Comparison of ENCODE assay signal across 17 cellular contexts in genomic region chr7:112271162-112271561, GRCh38.
DNase-seq lines count a peak whose midpoint lies in the region; ATAC-seq, FAIRE-seq and TF ChIP-seq lines count a peak whose summit lies in the region.
"Had no signal": no experiment of that assay in that cellular context is flagged by ENCODE, and none has a peak within 500 bp of the region (broad histone marks: within the 10 kb centered on the region; RNA-seq: fewer than 3 reads in every experiment).

No MANE protein-coding gene starts in this region.

- no peak for TF ChIP-seq POLR2A in GM12891 (IDR thresholded peaks at IDR 0.05; ENCODE audit: low read depth, low read length)

- POLR2A ChIA-PET in WTC11 (lab: Charles Lee): no interaction called here

- peaks cover 30% of the 10 kb centered on the region for H3K4me1 Mint-ChIP-seq in WTC11
- peaks cover 27% of the 10 kb centered on the region for H3K4me1 Mint-ChIP-seq in activated T-cell treated with anti-CD3 and anti-CD28 coated beads, Interleukin-2, amount 50 U/mL, for 24 hours (ENCODE audit: low read depth)

- ATAC-seq in WTC11: no peak
- ATAC-seq: T-cell had no signal

- CTCF ChIA-PET in WTC11 (lab: Charles Lee): no interaction called here

- FAIRE-seq in GM12891 (lab: Jason Lieb, UNC): no peak
- FAIRE-seq: HTR-8/SVneo had no signal

- no peak for TF ChIP-seq CTCF in WTC11 (IDR thresholded peaks at IDR 0.05)

- H3K4me3 Mint-ChIP-seq in WTC11: no peak overlapping the region
- H3K4me3 Mint-ChIP-seq in activated T-cell treated with anti-CD3 and anti-CD28 coated beads, Interleukin-2, amount 50 U/mL, for 24 hours: no peak overlapping the region
- H3K4me3 Mint-ChIP-seq: CD14-positive monocyte, T-cell had no signal

- DNase-seq in DMS153 treated with DMSO at 0.1 percent for 48 hours (lab: John Stamatoyannopoulos, UW; ENCODE audit: unreplicated experiment): peak; percentile 76
- DNase-seq in NCI-H1092 treated with DMSO at 0.1 percent for 48 hours (lab: John Stamatoyannopoulos, UW): peak; percentile 86
- peak; percentile 10 for DNase-seq in NCI-H345 treated with DMSO at 0.1 percent for 48 hours (lab: John Stamatoyannopoulos, UW; ENCODE audit: unreplicated experiment)
- peak; percentile 68 to 72 for DNase-seq in SHP77 (lab: John Stamatoyannopoulos, UW)
- no peak for DNase-seq in NCI-H1436 treated with DMSO at 0.1 percent for 48 hours (lab: John Stamatoyannopoulos, UW)
- DNase-seq in WTC11 (ENCODE audit: low spot score): no peak
- no peak for DNase-seq in activated T-cell treated with anti-CD3 and anti-CD28 coated beads, Interleukin-2, amount 50 U/mL, for 24 hours
- no peak for DNase-seq in GM12891 (ENCODE audit: insufficient read length, low spot score)
- DNase-seq: Calu3, EL, HCEC 1CT, MV-4-11, NCI-H446 treated with DMSO at 0.1 percent for 48 hours, T-cell, T1000 had no signal

- H3K9me3 Mint-ChIP-seq in WTC11: peaks cover 12% of the 10 kb centered on the region
- H3K9me3 Mint-ChIP-seq in activated T-cell treated with anti-CD3 and anti-CD28 coated beads, Interleukin-2, amount 50 U/mL, for 24 hours: no peaks in the 10 kb centered on the region
- H3K9me3 Mint-ChIP-seq: T-cell had no signal

- no peak overlapping the region for H3K27ac Mint-ChIP-seq in WTC11
- H3K27ac Mint-ChIP-seq in activated T-cell treated with anti-CD3 and anti-CD28 coated beads, Interleukin-2, amount 50 U/mL, for 24 hours: no peak overlapping the region
- H3K27ac Mint-ChIP-seq: CD14-positive monocyte, T-cell had no signal

- H3K27me3 Mint-ChIP-seq in WTC11 (ENCODE audit: low read depth): no peaks in the 10 kb centered on the region
- H3K27me3 Mint-ChIP-seq in activated T-cell treated with anti-CD3 and anti-CD28 coated beads, Interleukin-2, amount 50 U/mL, for 24 hours: no peaks in the 10 kb centered on the region
- H3K27me3 Mint-ChIP-seq: T-cell had no signal

- H3K36me3 Mint-ChIP-seq in WTC11: no peaks in the 10 kb centered on the region
- H3K36me3 Mint-ChIP-seq in activated T-cell treated with anti-CD3 and anti-CD28 coated beads, Interleukin-2, amount 50 U/mL, for 24 hours (ENCODE audit: low read depth): peaks cover 6% of the 10 kb centered on the region

TF ChIP-seq in WTC11, 78 proteins besides CTCF, POLR2A, EP300 and RAD21:
- no peak for TF ChIP-seq FOXP4 (CRISPR knock-in tag; IDR thresholded peaks at IDR 0.05)
- TF ChIP-seq CBFB (CRISPR knock-in tag; IDR thresholded peaks at IDR 0.05; ENCODE audit: low read depth): no peak
- TF ChIP-seq ESRRA (CRISPR knock-in tag; IDR thresholded peaks at IDR 0.05; ENCODE audit: borderline replicate concordance): no peak
- no peak for TF ChIP-seq ZNF512 (CRISPR knock-in tag; IDR thresholded peaks at IDR 0.05; ENCODE audit: borderline replicate concordance)
- TF ChIP-seq RELA (CRISPR knock-in tag; IDR thresholded peaks at IDR 0.05; ENCODE audit: borderline replicate concordance): no peak
- TF ChIP-seq FOXP1 (CRISPR knock-in tag; IDR thresholded peaks at IDR 0.05; ENCODE audit: borderline replicate concordance): no peak
- no peak for TF ChIP-seq TP53 (CRISPR knock-in tag; IDR thresholded peaks at IDR 0.05)
- TF ChIP-seq E2F1 (CRISPR knock-in tag; IDR thresholded peaks at IDR 0.05): no peak
- TF ChIP-seq ZNF423 (CRISPR knock-in tag; IDR thresholded peaks at IDR 0.05): no peak

TF ChIP-seq in GM12891, 5 proteins besides CTCF, POLR2A, EP300 and RAD21:
- TF ChIP-seq TAF1 (IDR thresholded peaks at IDR 0.05; ENCODE audit: low read depth, low read length) (no peak), POU2F2 (IDR thresholded peaks at IDR 0.05; ENCODE audit: low read depth, low read length) (no peak), SPI1 (IDR thresholded peaks at IDR 0.05; ENCODE audit: low read depth, low read length) (no peak), POLR2AphosphoS5 (IDR thresholded peaks at IDR 0.05; ENCODE audit: low read depth, low read length) (no peak), PAX5 (IDR thresholded peaks at IDR 0.05; ENCODE audit: insufficient read depth, low read length, severe bottlenecking) (no peak)

Comparison
In these comparisons a context has a peak if more than half of its experiments do, and no peak if none do; other contexts are left out.
1. DNase-seq: peak in DMS153 treated with DMSO at 0.1 percent for 48 hours (single experiment), NCI-H1092 treated with DMSO at 0.1 percent for 48 hours (single experiment), NCI-H345 treated with DMSO at 0.1 percent for 48 hours (single experiment) and SHP77 (2 of 2); none in NCI-H1436 treated with DMSO at 0.1 percent for 48 hours (single experiment), WTC11 (single experiment), activated T-cell treated with anti-CD3 and anti-CD28 coated beads, Interleukin-2, amount 50 U/mL, for 24 hours (single experiment) and GM12891 (single experiment).